Comparison of ENCODE assay signal across 9 cellular contexts in genomic region chr3:188656196-188656982, GRCh38.
DNase-seq lines count a peak whose midpoint lies in the region; ATAC-seq and TF ChIP-seq lines count a peak whose summit lies in the region.
"Had no signal": no experiment of that assay in that cellular context is flagged by ENCODE, and none has a peak within 500 bp of the region (broad histone marks: within the 10 kb centered on the region; RNA-seq: fewer than 3 reads in every experiment).

No MANE protein-coding gene starts in this region.

- TF ChIP-seq POLR2A in stomach (IDR thresholded peaks at IDR 0.05) = no peak

- H3K36me3 Mint-ChIP-seq in WTC11 = no peaks in the 10 kb centered on the region

- intact Hi-C loops in stomach (cut with DNase I; ENCODE audit: low total_unique reads) = no loop called here

- CTCF ChIA-PET in SK-N-SH (lab: Yijun Ruan, JAX) = interaction anchor here (0.6 to 0.7 kb wide), 2 partner anchors 906 to 916 kb away, joined by 3 read pairs; no protein-coding TSS in a partner anchor
- CTCF ChIA-PET in WTC11 (lab: Charles Lee) = no interaction called here

- H3K4me3 ChIP-seq in SK-N-SH (ENCODE audit: low read depth in 2 of 2, low read length in 1 of 2) (no peak overlapping the region), stomach (no peak overlapping the region)

- DNase-seq in SK-N-SH (no peak), WTC11 (ENCODE audit: low spot score) (no peak), foreskin keratinocyte (peak in 1 of 2 donors; percentile 68), stomach (no peak), DMS79 treated with DMSO at 0.1 percent for 48 hours (lab: John Stamatoyannopoulos, UW) (no peak), germinal center (ENCODE audit: low spot score) (no peak)
- no peak for DNase-seq in activated T-cell treated with anti-CD3 and anti-CD28 coated beads, Interleukin-2, amount 50 U/mL, for 1 hour
- DNase-seq: ACHN had no signal

- H3K27ac ChIP-seq in SK-N-SH (ENCODE audit: low read depth in 2 of 2, low read length in 1 of 2) (peak overlapping the region in 1 of 2 experiments; percentile 28; a peak in 1 of 4 replicates), foreskin keratinocyte (no peak overlapping the region), stomach (peak overlapping the region in 3 of 5 donors; percentile 40 to 74 (median 46))

- ATAC-seq in SK-N-SH treated with all-trans-retinoic acid at 6 μM for 48 hours (peak; percentile 20; the same call in 1 of the 3 replicates), WTC11 (peak; percentile 57), foreskin keratinocyte (peak; percentile 65)

- H3K27ac Mint-ChIP-seq in WTC11 = no peak overlapping the region

- H3K9ac ChIP-seq in SK-N-SH = no peak overlapping the region

- H2AFZ ChIP-seq in SK-N-SH (ENCODE audit: low read depth) = no peak overlapping the region

- no peaks in the 10 kb centered on the region for H3K9me2 ChIP-seq in SK-N-SH

- no peak overlapping the region for H3K4me2 ChIP-seq in SK-N-SH

- no peak for TF ChIP-seq CTCF in SK-N-SH (IDR thresholded peaks at IDR 0.05)
- TF ChIP-seq CTCF in WTC11 (IDR thresholded peaks at IDR 0.05) = no peak
- no peak for TF ChIP-seq CTCF in foreskin keratinocyte (conservative IDR thresholded peaks at IDR 0.05)
- TF ChIP-seq CTCF in stomach (IDR thresholded peaks at IDR 0.05) = no peak

- H4K20me1 ChIP-seq in SK-N-SH (ENCODE audit: insufficient read depth) = no peaks in the 10 kb centered on the region

- H3F3A ChIP-seq in SK-N-SH (replicated peaks; ENCODE audit: insufficient read depth) = no peaks in the 10 kb centered on the region

- WGBS in SK-N-SH (ENCODE audit: low lambda C conversion rate) = 72% methylated on average over 3 of the region's 3 CpGs
- whole genome bisulfite sequencing in stomach, 5 donors = 49 to 72% (median 51%) methylated on average over 3 of the region's 3 CpGs

- peaks cover 0 to 4% of the 10 kb centered on the region in 2 experiments; a peak in 1 of 4 replicates for H3K4me1 ChIP-seq in SK-N-SH (ENCODE audit: control insufficient read depth in 1 of 2, insufficient read depth in 2 of 2, low read depth in 1 of 2, low read length in 1 of 2)
- no peaks in the 10 kb centered on the region for H3K4me1 ChIP-seq in foreskin keratinocyte
- peaks cover 18 to 51% (median 36%) of the 10 kb centered on the region in 4 donors for H3K4me1 ChIP-seq in stomach

- peaks cover 0 to 10% of the 10 kb centered on the region in 2 experiments for H3K36me3 ChIP-seq in SK-N-SH (replicated peaks in 1 of 2; ENCODE audit: control insufficient read depth in 1 of 2, insufficient read depth in 2 of 2, low read length in 1 of 2)
- H3K36me3 ChIP-seq in stomach = no peaks in the 10 kb centered on the region

- no peak overlapping the region for H3K4me3 Mint-ChIP-seq in WTC11

- H3K9me3 ChIP-seq in SK-N-SH (no peaks in the 10 kb centered on the region), stomach (no peaks in the 10 kb centered on the region)

- TF ChIP-seq EP300 in SK-N-SH (IDR thresholded peaks at IDR 0.05; ENCODE audit: borderline replicate concordance in 1 of 2, low read depth in 1 of 2, low read length in 1 of 2) (no peak), stomach (IDR thresholded peaks at IDR 0.05) (no peak)

- peaks cover 10% of the 10 kb centered on the region for H3K4me1 Mint-ChIP-seq in WTC11

- no peaks in the 10 kb centered on the region for H3K27me3 ChIP-seq in SK-N-SH (ENCODE audit: insufficient read depth)
- H3K27me3 ChIP-seq in foreskin keratinocyte = no peaks in the 10 kb centered on the region
- H3K27me3 ChIP-seq in stomach = no peaks in the 10 kb centered on the region

- no peaks in the 10 kb centered on the region for H3K9me3 Mint-ChIP-seq in WTC11

- POLR2A ChIA-PET in SK-N-SH (lab: Yijun Ruan, JAX) (no interaction called here), WTC11 (lab: Charles Lee) (no interaction called here)

- H3K79me2 ChIP-seq in SK-N-SH (ENCODE audit: insufficient read depth) = peaks cover 53% of the 10 kb centered on the region

- no peak for TF ChIP-seq RAD21 in SK-N-SH (IDR thresholded peaks at IDR 0.05; ENCODE audit: low read length)

- H3K27me3 Mint-ChIP-seq in WTC11 (ENCODE audit: low read depth) = no peaks in the 10 kb centered on the region

TF ChIP-seq in SK-N-SH treated with all-trans-retinoic acid at 6 μM for 48 hours, 23 proteins besides CTCF, POLR2A, EP300 and RAD21 (continues in another document):
- no peak for TF ChIP-seq PATZ1 (CRISPR knock-in tag; IDR thresholded peaks at IDR 0.05; ENCODE audit: borderline replicate concordance)
- no peak for TF ChIP-seq ZNF8 (CRISPR knock-in tag; IDR thresholded peaks at IDR 0.05)
- no peak for TF ChIP-seq TOX (CRISPR knock-in tag; IDR thresholded peaks at IDR 0.05; ENCODE audit: borderline replicate concordance)
- TF ChIP-seq RARB (CRISPR knock-in tag; IDR thresholded peaks at IDR 0.05) = no peak
- no peak for TF ChIP-seq BACH2 (CRISPR knock-in tag; IDR thresholded peaks at IDR 0.05; ENCODE audit: borderline replicate concordance)

TF ChIP-seq in SK-N-SH, 30 proteins besides CTCF, POLR2A, EP300 and RAD21:
- TF ChIP-seq TEAD4 (IDR thresholded peaks at IDR 0.05; ENCODE audit: borderline replicate concordance, insufficient read depth) (no peak), MEF2A (IDR thresholded peaks at IDR 0.05; ENCODE audit: borderline replicate concordance, low read depth) (no peak)
TF ChIP-seq in SK-N-SH: peak in this region for 0.

TF ChIP-seq in WTC11, 78 proteins besides CTCF, POLR2A, EP300 and RAD21:
- TF ChIP-seq CDX4 (CRISPR knock-in tag; IDR thresholded peaks at IDR 0.05; ENCODE audit: borderline replicate concordance) (no peak), NFE2L1 (CRISPR knock-in tag; IDR thresholded peaks at IDR 0.05) (no peak), FOXP1 (CRISPR knock-in tag; IDR thresholded peaks at IDR 0.05; ENCODE audit: borderline replicate concordance) (no peak), ETV6 (CRISPR knock-in tag; IDR thresholded peaks at IDR 0.05) (no peak), PREB (CRISPR knock-in tag; IDR thresholded peaks at IDR 0.05; ENCODE audit: borderline replicate concordance) (no peak)
TF ChIP-seq in WTC11: peak in this region for 0.
